8 cellular contexts compared by ENCODE assay signal in the genomic region with DNA sequence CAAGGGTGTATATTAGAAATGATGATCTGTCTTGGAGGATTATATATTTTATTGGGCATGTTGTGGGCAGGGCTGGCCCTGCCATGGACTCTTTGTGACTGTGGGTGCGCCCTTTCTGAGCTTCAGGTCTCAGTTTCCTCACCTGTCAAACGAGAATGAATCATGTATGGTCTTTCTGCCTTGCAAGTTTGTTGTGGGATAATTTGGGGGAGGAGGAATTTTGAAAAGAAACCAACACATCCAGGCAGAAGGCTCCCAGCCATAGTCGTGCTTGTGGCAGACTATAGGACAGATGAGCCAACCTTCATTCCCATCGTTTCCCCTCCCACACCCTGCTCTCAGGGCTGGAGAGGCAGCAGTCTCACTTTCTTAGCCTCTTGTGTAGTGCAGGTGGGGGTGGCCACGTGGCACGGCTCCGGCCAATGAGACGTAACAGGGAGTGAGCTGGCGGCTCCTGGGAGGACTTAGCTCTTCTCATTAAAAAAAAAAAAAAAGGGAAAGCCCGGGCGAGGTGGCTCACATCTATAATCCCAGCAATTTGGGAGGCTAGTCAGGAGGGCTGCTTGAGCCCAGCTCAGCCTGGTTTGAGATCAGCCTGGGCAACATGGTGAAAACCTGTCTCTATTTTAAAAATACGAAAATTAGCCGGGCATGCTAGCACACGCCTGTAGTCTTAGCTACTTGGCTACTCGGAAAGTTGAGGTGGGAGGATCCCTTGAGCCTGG.
DNase-seq lines count a peak whose midpoint lies in the region; ATAC-seq and TF ChIP-seq lines count a peak whose summit lies in the region.

No MANE protein-coding gene starts in this region.

- H2AFZ ChIP-seq in GM23338 (peak overlapping the region; percentile 95), parathyroid adenoma (peak overlapping the region; percentile 71), mesenchymal stem cell (ENCODE audit: low read depth, low read length) (no peak overlapping the region)

- TF ChIP-seq CTCF in GM23338 (conservative IDR thresholded peaks at IDR 0.05; ENCODE audit: low read depth in 2 of 2) (no peak), cardiac fibroblast (IDR thresholded peaks at IDR 0.05; ENCODE audit: low read depth, low read length) (no peak), parathyroid adenoma (IDR thresholded peaks at IDR 0.05) (no peak)

- H3K27ac Mint-ChIP-seq in GM23338: no peak overlapping the region

- H3K27me3 Mint-ChIP-seq in GM23338 (ENCODE audit: insufficient read depth, low read depth, poor library complexity): peaks cover 5% of the 10 kb centered on the region

- H3K4me2 ChIP-seq in GM23338: no peak overlapping the region
- peak overlapping the region; percentile 36 for H3K4me2 ChIP-seq in parathyroid adenoma (ENCODE audit: low read length)
- no peak overlapping the region for H3K4me2 ChIP-seq in mesenchymal stem cell (ENCODE audit: low read length, poor library complexity, severe bottlenecking)

- H3K79me2 ChIP-seq in GM23338 (replicated peaks; ENCODE audit: insufficient read depth) (no peaks in the 10 kb centered on the region), parathyroid adenoma (no peaks in the 10 kb centered on the region)

- WGBS in mesenchymal stem cell: 57% methylated on average over 14 of the region's 15 CpGs

- no peaks in the 10 kb centered on the region for H3K79me1 ChIP-seq in mesenchymal stem cell (replicated peaks; ENCODE audit: low read length, poor library complexity, severe bottlenecking)

- H3K9me2 ChIP-seq in GM23338 (ENCODE audit: insufficient read depth): no peaks in the 10 kb centered on the region

- no peaks in the 10 kb centered on the region for H4K20me1 ChIP-seq in GM23338 (replicated peaks; ENCODE audit: insufficient read depth)

- no peak overlapping the region for H2BK12ac ChIP-seq in mesenchymal stem cell (ENCODE audit: low read length in 2 of 2)

- H2BK15ac ChIP-seq in mesenchymal stem cell (ENCODE audit: low read depth, poor library complexity, severe bottlenecking): no peak overlapping the region

- H3K18ac ChIP-seq in mesenchymal stem cell (ENCODE audit: low read depth in 1 of 2, low read length in 2 of 2): no peak overlapping the region

- no peak overlapping the region for H4K91ac ChIP-seq in mesenchymal stem cell (ENCODE audit: low read length)

- no peak overlapping the region for H2BK5ac ChIP-seq in mesenchymal stem cell (ENCODE audit: low read depth, low read length, poor library complexity, severe bottlenecking)

- H3K4me3 ChIP-seq in GM23338 (no peak overlapping the region), cardiac fibroblast (replicated peaks in 1 of 2; ENCODE audit: low read depth in 2 of 2, low read length in 2 of 2) (no peak overlapping the region), parathyroid adenoma (ENCODE audit: low read depth, low read length) (peak overlapping the region; percentile 37), mesenchymal stem cell (ENCODE audit: insufficient read depth in 1 of 2, low read depth in 1 of 2, low read length in 2 of 2) (no peak overlapping the region)

- H3K4me1 Mint-ChIP-seq in GM23338: peaks cover 18% of the 10 kb centered on the region

- no peak overlapping the region for H2AK5ac ChIP-seq in mesenchymal stem cell (ENCODE audit: low read length, severe bottlenecking)

- H3F3A ChIP-seq in GM23338 (replicated peaks; ENCODE audit: low read depth): no peaks in the 10 kb centered on the region

- no peak overlapping the region for H4K8ac ChIP-seq in mesenchymal stem cell (ENCODE audit: low read length)

- H3K4me3 Mint-ChIP-seq in GM23338: no peak overlapping the region

- H3K9me3 ChIP-seq in parathyroid adenoma (ENCODE audit: control insufficient read depth, low read length): no peaks in the 10 kb centered on the region
- H3K9me3 ChIP-seq in mesenchymal stem cell (ENCODE audit: control insufficient read depth, low read length): no peaks in the 10 kb centered on the region

- DNase-seq in GM23338 (ENCODE audit: low spot score): peak; percentile 64
- DNase-seq in NCI-H2196 (lab: John Stamatoyannopoulos, UW; ENCODE audit: unreplicated experiment): peak; percentile 51
- peak; percentile 36 to 46 for DNase-seq in cardiac fibroblast (ENCODE audit: low read depth in 2 of 2)
- no peak for DNase-seq in mesenchymal stem cell
- no peak for DNase-seq in SKM-1 (lab: John Stamatoyannopoulos, UW; ENCODE audit: unreplicated experiment)
- no peak for DNase-seq in NAMALWA (ENCODE audit: low spot score)

- H2BK120ac ChIP-seq in mesenchymal stem cell (ENCODE audit: low read depth, low read length): no peak overlapping the region

- no peaks in the 10 kb centered on the region for H3K36me3 ChIP-seq in GM23338 (ENCODE audit: insufficient read depth)
- H3K36me3 ChIP-seq in parathyroid adenoma (ENCODE audit: control insufficient read depth, insufficient read depth, low read length): no peaks in the 10 kb centered on the region
- H3K36me3 ChIP-seq in mesenchymal stem cell (ENCODE audit: control insufficient read depth in 1 of 2, insufficient read depth in 2 of 2, low read depth in 1 of 2, low read length in 2 of 2): no peaks in the 10 kb centered on the region

- no peak overlapping the region for H3K27ac ChIP-seq in GM23338 (ENCODE audit: low read depth)
- H3K27ac ChIP-seq in parathyroid adenoma: no peak overlapping the region
- no peak overlapping the region for H3K27ac ChIP-seq in mesenchymal stem cell (ENCODE audit: low read length, poor library complexity, severe bottlenecking)

- H3K27me3 ChIP-seq in GM23338 (ENCODE audit: insufficient read depth) (no peaks in the 10 kb centered on the region), parathyroid adenoma (ENCODE audit: control insufficient read depth, insufficient read depth, low read length) (no peaks in the 10 kb centered on the region), mesenchymal stem cell (ENCODE audit: control insufficient read depth in 1 of 2, insufficient read depth in 1 of 2, low read length in 2 of 2) (no peaks in the 10 kb centered on the region)

- H3K23ac ChIP-seq in mesenchymal stem cell (ENCODE audit: low read length in 2 of 2): no peak overlapping the region

- peaks cover under 1% of the 10 kb centered on the region; the same call in 2 of the 3 replicates for H3K9me3 Mint-ChIP-seq in GM23338

- H3K4me1 ChIP-seq in GM23338 (ENCODE audit: insufficient read depth) (peaks cover 9% of the 10 kb centered on the region; the same call in 1 of the 2 replicates), parathyroid adenoma (peaks cover 8% of the 10 kb centered on the region), mesenchymal stem cell (ENCODE audit: control insufficient read depth, insufficient read depth, low read depth, low read length) (peaks cover 19% of the 10 kb centered on the region)

- peak; percentile 99 for ATAC-seq in GM23338
- ATAC-seq in HG03442 (IDR thresholded peaks at IDR 0.05; ENCODE audit: unreplicated experiment): no peak

- no peak overlapping the region for H3K14ac ChIP-seq in mesenchymal stem cell (ENCODE audit: low read length in 2 of 2)

- H3K36me3 Mint-ChIP-seq in GM23338 (ENCODE audit: low read depth): peaks cover under 1% of the 10 kb centered on the region; the same call in 2 of the 3 replicates

- H3K4ac ChIP-seq in mesenchymal stem cell (ENCODE audit: low read depth in 1 of 2, low read length in 2 of 2): no peak overlapping the region

- H3K9ac ChIP-seq in parathyroid adenoma (no peak overlapping the region), mesenchymal stem cell (ENCODE audit: low read length) (no peak overlapping the region)

TF ChIP-seq in GM23338, 12 proteins besides CTCF, POLR2A, EP300 and RAD21:
- TF ChIP-seq, protein P1, sequence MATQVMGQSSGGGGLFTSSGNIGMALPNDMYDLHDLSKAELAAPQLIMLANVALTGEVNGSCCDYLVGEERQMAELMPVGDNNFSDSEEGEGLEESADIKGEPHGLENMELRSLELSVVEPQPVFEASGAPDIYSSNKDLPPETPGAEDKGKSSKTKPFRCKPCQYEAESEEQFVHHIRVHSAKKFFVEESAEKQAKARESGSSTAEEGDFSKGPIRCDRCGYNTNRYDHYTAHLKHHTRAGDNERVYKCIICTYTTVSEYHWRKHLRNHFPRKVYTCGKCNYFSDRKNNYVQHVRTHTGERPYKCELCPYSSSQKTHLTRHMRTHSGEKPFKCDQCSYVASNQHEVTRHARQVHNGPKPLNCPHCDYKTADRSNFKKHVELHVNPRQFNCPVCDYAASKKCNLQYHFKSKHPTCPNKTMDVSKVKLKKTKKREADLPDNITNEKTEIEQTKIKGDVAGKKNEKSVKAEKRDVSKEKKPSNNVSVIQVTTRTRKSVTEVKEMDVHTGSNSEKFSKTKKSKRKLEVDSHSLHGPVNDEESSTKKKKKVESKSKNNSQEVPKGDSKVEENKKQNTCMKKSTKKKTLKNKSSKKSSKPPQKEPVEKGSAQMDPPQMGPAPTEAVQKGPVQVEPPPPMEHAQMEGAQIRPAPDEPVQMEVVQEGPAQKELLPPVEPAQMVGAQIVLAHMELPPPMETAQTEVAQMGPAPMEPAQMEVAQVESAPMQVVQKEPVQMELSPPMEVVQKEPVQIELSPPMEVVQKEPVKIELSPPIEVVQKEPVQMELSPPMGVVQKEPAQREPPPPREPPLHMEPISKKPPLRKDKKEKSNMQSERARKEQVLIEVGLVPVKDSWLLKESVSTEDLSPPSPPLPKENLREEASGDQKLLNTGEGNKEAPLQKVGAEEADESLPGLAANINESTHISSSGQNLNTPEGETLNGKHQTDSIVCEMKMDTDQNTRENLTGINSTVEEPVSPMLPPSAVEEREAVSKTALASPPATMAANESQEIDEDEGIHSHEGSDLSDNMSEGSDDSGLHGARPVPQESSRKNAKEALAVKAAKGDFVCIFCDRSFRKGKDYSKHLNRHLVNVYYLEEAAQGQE (IDR thresholded peaks at IDR 0.05; ENCODE audit: unreplicated experiment): no peak
- no peak for TF ChIP-seq ZNF114 (CRISPR knock-in tag; IDR thresholded peaks at IDR 0.05)
- no peak for TF ChIP-seq EZH2phosphoT487 (IDR thresholded peaks at IDR 0.05; ENCODE audit: unreplicated experiment)
- no peak for TF ChIP-seq CREB1 (CRISPR knock-in tag; IDR thresholded peaks at IDR 0.05; ENCODE audit: low read depth)
- TF ChIP-seq EZH2 (IDR thresholded peaks at IDR 0.05; ENCODE audit: low read depth, unreplicated experiment): no peak
- TF ChIP-seq, protein P2, sequence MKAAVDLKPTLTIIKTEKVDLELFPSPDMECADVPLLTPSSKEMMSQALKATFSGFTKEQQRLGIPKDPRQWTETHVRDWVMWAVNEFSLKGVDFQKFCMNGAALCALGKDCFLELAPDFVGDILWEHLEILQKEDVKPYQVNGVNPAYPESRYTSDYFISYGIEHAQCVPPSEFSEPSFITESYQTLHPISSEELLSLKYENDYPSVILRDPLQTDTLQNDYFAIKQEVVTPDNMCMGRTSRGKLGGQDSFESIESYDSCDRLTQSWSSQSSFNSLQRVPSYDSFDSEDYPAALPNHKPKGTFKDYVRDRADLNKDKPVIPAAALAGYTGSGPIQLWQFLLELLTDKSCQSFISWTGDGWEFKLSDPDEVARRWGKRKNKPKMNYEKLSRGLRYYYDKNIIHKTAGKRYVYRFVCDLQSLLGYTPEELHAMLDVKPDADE (IDR thresholded peaks at IDR 0.05): no peak
- no peak for TF ChIP-seq STAT1 (IDR thresholded peaks at IDR 0.05; ENCODE audit: unreplicated experiment)
- no peak for TF ChIP-seq POLR2AphosphoS5 (IDR thresholded peaks at IDR 0.05; ENCODE audit: low read depth)
- TF ChIP-seq ZNF331 (CRISPR knock-in tag; IDR thresholded peaks at IDR 0.05; ENCODE audit: low read depth): no peak
TF ChIP-seq in GM23338: peak in this region for 0.

Comparison
In these comparisons a context has a peak if more than half of its experiments do, and no peak if none do; other contexts are left out.
1. DNase-seq: peak in GM23338 (single experiment), NCI-H2196 (single experiment) and cardiac fibroblast (2 of 2); none in mesenchymal stem cell (single experiment), SKM-1 (single experiment) and NAMALWA (single experiment).